Comparison of ENCODE assay signal across 17 cellular contexts in genomic region chr13:32384702-32385101, GRCh38.
"Had no signal": no experiment of that assay in that cellular context is flagged by ENCODE, and none has a peak within 500 bp of the region (broad histone marks: within the 10 kb centered on the region; RNA-seq: fewer than 3 reads in every experiment).

No MANE protein-coding gene starts in this region.

- DNase-seq: activated CD8-positive, alpha-beta memory T cell treated with anti-CD3 and anti-CD28 coated beads, Interleukin-2, amount 50 U/mL, for 48 hours; activated CD8-positive, alpha-beta T cell treated with anti-CD3 and anti-CD28 coated beads for 36 hours; activated naive CD4-positive, alpha-beta T cell treated with Interleukin-2 at 50 U/mL for 16 hours; activated naive CD8-positive, alpha-beta T cell treated with anti-CD3 and anti-CD28 coated beads, Interleukin-2, amount 50 U/mL, for 24 hours; heart right ventricle; mucosa of descending colon; occipital lobe; sigmoid colon; stimulated activated CD4-positive, alpha-beta T cell treated with anti-CD3 and anti-CD28 coated beads, Interleukin-2, amount 100 ng/mL, for 24 hours; stimulated activated naive B cell treated with anti-CD40 and anti-IgM and Interleukin-4, amounts not matched to agents 10 μg/mL and 1 μg/mL and 100 μg/mL, for 72 hours; transverse colon had no signal

- H3K36me3 Mint-ChIP-seq: naive thymus-derived CD8-positive, alpha-beta T cell had no signal

- H3K27me3 Mint-ChIP-seq: activated CD8-positive, alpha-beta T cell treated with anti-CD3 and anti-CD28 coated beads for 36 hours; activated naive CD8-positive, alpha-beta T cell treated with anti-CD3 and anti-CD28 coated beads, Interleukin-2, amount 50 U/mL, for 24 hours; naive thymus-derived CD8-positive, alpha-beta T cell; stimulated activated naive B cell treated with anti-CD40 and anti-IgM and Interleukin-4, amounts not matched to agents 10 μg/mL and 1 μg/mL and 100 μg/mL, for 72 hours had no signal

- H3K36me3 ChIP-seq: ascending aorta, sigmoid colon, transverse colon had no signal

- H3K9me3 ChIP-seq: ascending aorta, heart right ventricle, mucosa of descending colon, sigmoid colon, transverse colon had no signal

- H3K4me1 ChIP-seq: ascending aorta, heart right ventricle, sigmoid colon, transverse colon had no signal

- H3K4me3 Mint-ChIP-seq: activated CD8-positive, alpha-beta T cell treated with anti-CD3 and anti-CD28 coated beads for 36 hours; activated naive CD8-positive, alpha-beta T cell treated with anti-CD3 and anti-CD28 coated beads, Interleukin-2, amount 50 U/mL, for 24 hours; activated T-helper 1 cell treated with anti-CD3 and anti-CD28 coated beads, Interleukin-12 subunit alpha, Interleukin-12 subunit beta, Interleukin-2, Interleukin-4 antibody, amounts not matched to agents 30 ng/mL and 10 ng/mL and 1 ng/mL, durations not matched to agents 14 hours and 24 hours and 36 hours; naive thymus-derived CD8-positive, alpha-beta T cell; stimulated activated naive B cell treated with anti-CD40 and anti-IgM and Interleukin-4, amounts not matched to agents 10 μg/mL and 1 μg/mL and 100 μg/mL, for 72 hours had no signal

- ATAC-seq: activated CD8-positive, alpha-beta T cell treated with anti-CD3 and anti-CD28 coated beads for 36 hours; activated naive CD8-positive, alpha-beta T cell treated with anti-CD3 and anti-CD28 coated beads, Interleukin-2, amount 50 U/mL, for 24 hours; heart right ventricle; mucosa of descending colon; stimulated activated naive B cell treated with anti-CD40 and anti-IgM and Interleukin-4, amounts not matched to agents 10 μg/mL and 1 μg/mL and 100 μg/mL, for 72 hours had no signal

- H3K4me3 ChIP-seq: ascending aorta, heart right ventricle, mucosa of descending colon, sigmoid colon, transverse colon had no signal

- H3K27me3 ChIP-seq: ascending aorta, heart right ventricle, sigmoid colon, transverse colon had no signal

- H3K4me1 Mint-ChIP-seq: stimulated activated naive B cell treated with anti-CD40 and anti-IgM and Interleukin-4, amounts not matched to agents 10 μg/mL and 1 μg/mL and 100 μg/mL, for 72 hours had no signal

- FAIRE-seq: endothelial cell of umbilical vein, frontal cortex, islet of Langerhans had no signal

- H3K27ac ChIP-seq: ascending aorta, heart right ventricle, sigmoid colon, transverse colon had no signal

- H3K9me3 Mint-ChIP-seq: activated CD8-positive, alpha-beta T cell treated with anti-CD3 and anti-CD28 coated beads for 36 hours; activated naive CD8-positive, alpha-beta T cell treated with anti-CD3 and anti-CD28 coated beads, Interleukin-2, amount 50 U/mL, for 24 hours; activated T-helper 1 cell treated with anti-CD3 and anti-CD28 coated beads, Interleukin-12 subunit alpha, Interleukin-12 subunit beta, Interleukin-2, Interleukin-4 antibody, amounts not matched to agents 30 ng/mL and 10 ng/mL and 1 ng/mL, durations not matched to agents 14 hours and 24 hours and 36 hours; naive thymus-derived CD8-positive, alpha-beta T cell; stimulated activated naive B cell treated with anti-CD40 and anti-IgM and Interleukin-4, amounts not matched to agents 10 μg/mL and 1 μg/mL and 100 μg/mL, for 72 hours had no signal
